In the genomic region with DNA sequence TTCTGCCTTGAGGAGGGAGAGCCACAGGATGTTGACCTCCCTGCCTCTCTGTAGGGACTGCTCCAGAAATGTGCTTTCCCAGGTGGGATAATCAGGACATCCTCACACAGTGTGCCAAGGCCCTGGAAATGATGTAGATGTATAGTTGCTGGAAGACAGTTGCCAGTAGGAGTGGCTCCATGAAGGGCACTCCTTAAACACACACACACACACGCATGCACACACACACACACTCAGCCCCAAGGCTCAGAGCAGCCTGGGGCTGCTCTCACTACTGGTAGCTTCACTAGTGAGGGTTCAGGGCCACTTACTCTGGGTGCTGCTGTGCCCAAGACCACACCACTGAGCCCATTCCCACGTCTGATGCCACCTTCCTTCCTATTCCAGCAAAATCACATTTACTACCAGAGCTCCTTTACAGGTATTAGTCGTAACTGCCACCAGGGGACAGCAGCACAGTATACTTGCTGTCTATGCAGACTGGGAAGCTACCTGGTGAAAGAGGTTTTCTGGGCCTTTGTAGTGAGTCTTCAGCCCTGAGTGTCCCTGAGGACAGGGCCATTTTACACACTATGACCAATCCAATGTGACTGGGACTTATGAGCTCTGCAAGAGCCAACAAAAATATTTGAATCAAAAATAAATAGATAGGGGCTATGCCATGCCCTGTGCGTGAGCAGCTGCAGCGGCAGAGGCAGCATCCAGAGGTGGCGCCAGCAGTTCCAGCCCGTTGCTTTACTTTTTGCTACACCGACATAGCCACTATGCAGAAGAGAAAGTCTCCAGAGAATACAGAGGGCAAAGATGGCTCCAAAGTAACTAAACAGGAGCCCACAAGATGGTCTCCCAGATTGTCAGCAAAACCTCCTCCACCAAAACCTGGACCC, we compare ENCODE assay signal across 10 cellular contexts. TPM values are rescaled to one million over a fixed set of nuclear protein-coding genes. Genes with fewer than 3 reads are reported as not detected.
DNase-seq lines count a peak whose midpoint lies in the region; ATAC-seq and TF ChIP-seq lines count a peak whose summit lies in the region.
"Had no signal": no experiment of that assay in that cellular context is flagged by ENCODE, and none has a peak within 500 bp of the region (broad histone marks: within the 10 kb centered on the region; RNA-seq: fewer than 3 reads in every experiment).

No MANE protein-coding gene starts in this region.

- peak; percentile 11 for DNase-seq in activated CD4-positive, alpha-beta memory T cell treated with anti-CD3 and anti-CD28 coated beads for 36 hours
- DNase-seq in activated CD4-positive, alpha-beta memory T cell treated with anti-CD3 and anti-CD28 coated beads, Interleukin-2, amount 10 ng/mL, durations not matched to agents 7 days and 5 days: no peak
- DNase-seq in NCI-H2171 treated with DMSO at 0.1 percent for 48 hours (lab: John Stamatoyannopoulos, UW) (peak; percentile 60), cardiac fibroblast (ENCODE audit: low read depth in 2 of 2) (peak; percentile 14 to 31)
- DNase-seq in activated naive CD8-positive, alpha-beta T cell treated with anti-CD3 and anti-CD28 coated beads for 36 hours: no peak
- DNase-seq: activated B cell treated with CpG ODN at 0.5 μM for 24 hours, posterior cingulate gyrus had no signal

- H3K36me3 Mint-ChIP-seq in activated CD4-positive, alpha-beta memory T cell treated with anti-CD3 and anti-CD28 coated beads for 36 hours: no peaks in the 10 kb centered on the region
- H3K36me3 Mint-ChIP-seq in activated CD4-positive, alpha-beta memory T cell treated with anti-CD3 and anti-CD28 coated beads, Interleukin-2, amount 10 ng/mL, durations not matched to agents 7 days and 5 days (ENCODE audit: low read depth): no peaks in the 10 kb centered on the region
- no peaks in the 10 kb centered on the region for H3K36me3 Mint-ChIP-seq in stimulated activated memory B cell treated with anti-CD40 and anti-IgM and Interleukin-4, amounts not matched to agents 10 μg/mL and 1 μg/mL and 100 μg/mL, for 72 hours
- no peaks in the 10 kb centered on the region for H3K36me3 Mint-ChIP-seq in activated naive CD8-positive, alpha-beta T cell treated with anti-CD3 and anti-CD28 coated beads for 36 hours

- H3K4me3 ChIP-seq in cardiac fibroblast (replicated peaks in 1 of 2; ENCODE audit: low read depth in 2 of 2, low read length in 2 of 2): no peak overlapping the region

- POLR2A ChIA-PET in activated CD4-positive, alpha-beta memory T cell treated with anti-CD3 and anti-CD28 coated beads for 36 hours (lab: Charles Lee): no interaction called here
- POLR2A ChIA-PET in activated CD4-positive, alpha-beta memory T cell treated with anti-CD3 and anti-CD28 coated beads, Interleukin-2, amount 10 ng/mL, durations not matched to agents 7 days and 5 days (lab: Charles Lee): interaction anchor here (1.0 kb wide), 1 partner anchor 59 kb away, joined by 3 read pairs; no protein-coding TSS in a partner anchor

- peak; percentile 47 for ATAC-seq in stimulated activated memory B cell treated with anti-CD40 and anti-IgM and Interleukin-4, amounts not matched to agents 10 μg/mL and 1 μg/mL and 100 μg/mL, for 72 hours
- ATAC-seq in HG03442 (IDR thresholded peaks at IDR 0.05; ENCODE audit: unreplicated experiment) (no peak), HG03460 (IDR thresholded peaks at IDR 0.05; ENCODE audit: unreplicated experiment) (no peak)

- peaks cover 18% of the 10 kb centered on the region for H3K4me1 Mint-ChIP-seq in activated CD4-positive, alpha-beta memory T cell treated with anti-CD3 and anti-CD28 coated beads for 36 hours (ENCODE audit: low read depth)
- H3K4me1 Mint-ChIP-seq in activated CD4-positive, alpha-beta memory T cell treated with anti-CD3 and anti-CD28 coated beads, Interleukin-2, amount 10 ng/mL, durations not matched to agents 7 days and 5 days: no peaks in the 10 kb centered on the region
- no peaks in the 10 kb centered on the region for H3K4me1 Mint-ChIP-seq in stimulated activated memory B cell treated with anti-CD40 and anti-IgM and Interleukin-4, amounts not matched to agents 10 μg/mL and 1 μg/mL and 100 μg/mL, for 72 hours
- peaks cover under 1% of the 10 kb centered on the region for H3K4me1 Mint-ChIP-seq in activated naive CD8-positive, alpha-beta T cell treated with anti-CD3 and anti-CD28 coated beads for 36 hours
- H3K4me1 Mint-ChIP-seq: activated B cell treated with CpG ODN at 0.5 μM for 24 hours had no signal

- CTCF ChIA-PET in activated CD4-positive, alpha-beta memory T cell treated with anti-CD3 and anti-CD28 coated beads for 36 hours (lab: Charles Lee): interaction anchor here (0.9 to 3.2 kb wide), 7 partner anchors 19 to 210 kb away, joined by 3 to 44 read pairs (median 4); no protein-coding TSS in a partner anchor
- CTCF ChIA-PET in activated CD4-positive, alpha-beta memory T cell treated with anti-CD3 and anti-CD28 coated beads, Interleukin-2, amount 10 ng/mL, durations not matched to agents 7 days and 5 days (lab: Charles Lee): interaction anchor here (0.7 to 1.7 kb wide), 5 partner anchors 10 to 60 kb away, joined by 3 to 29 read pairs (median 4); no protein-coding TSS in a partner anchor

- no peak overlapping the region for H3K4me3 Mint-ChIP-seq in activated CD4-positive, alpha-beta memory T cell treated with anti-CD3 and anti-CD28 coated beads for 36 hours
- H3K4me3 Mint-ChIP-seq in activated CD4-positive, alpha-beta memory T cell treated with anti-CD3 and anti-CD28 coated beads, Interleukin-2, amount 10 ng/mL, durations not matched to agents 7 days and 5 days: no peak overlapping the region
- no peak overlapping the region for H3K4me3 Mint-ChIP-seq in stimulated activated memory B cell treated with anti-CD40 and anti-IgM and Interleukin-4, amounts not matched to agents 10 μg/mL and 1 μg/mL and 100 μg/mL, for 72 hours
- no peak overlapping the region for H3K4me3 Mint-ChIP-seq in activated naive CD8-positive, alpha-beta T cell treated with anti-CD3 and anti-CD28 coated beads for 36 hours
- H3K4me3 Mint-ChIP-seq: activated B cell treated with CpG ODN at 0.5 μM for 24 hours had no signal

- H3K27me3 Mint-ChIP-seq in activated CD4-positive, alpha-beta memory T cell treated with anti-CD3 and anti-CD28 coated beads for 36 hours: peaks cover 3% of the 10 kb centered on the region
- peaks cover 2% of the 10 kb centered on the region for H3K27me3 Mint-ChIP-seq in activated CD4-positive, alpha-beta memory T cell treated with anti-CD3 and anti-CD28 coated beads, Interleukin-2, amount 10 ng/mL, durations not matched to agents 7 days and 5 days
- peaks cover 12% of the 10 kb centered on the region for H3K27me3 Mint-ChIP-seq in stimulated activated memory B cell treated with anti-CD40 and anti-IgM and Interleukin-4, amounts not matched to agents 10 μg/mL and 1 μg/mL and 100 μg/mL, for 72 hours
- peaks cover 22% of the 10 kb centered on the region for H3K27me3 Mint-ChIP-seq in activated naive CD8-positive, alpha-beta T cell treated with anti-CD3 and anti-CD28 coated beads for 36 hours

- intact Hi-C loops in activated CD4-positive, alpha-beta memory T cell treated with anti-CD3 and anti-CD28 coated beads for 36 hours (cut with micrococcal nuclease): loop anchor here (10.0 kb wide), 1 partner anchor 56 kb away; no protein-coding TSS in a partner anchor

- TF ChIP-seq CTCF in cardiac fibroblast (IDR thresholded peaks at IDR 0.05; ENCODE audit: low read depth, low read length): peak; percentile 33

- H3K9me3 Mint-ChIP-seq in activated CD4-positive, alpha-beta memory T cell treated with anti-CD3 and anti-CD28 coated beads for 36 hours: peaks cover 2% of the 10 kb centered on the region
- no peaks in the 10 kb centered on the region for H3K9me3 Mint-ChIP-seq in activated CD4-positive, alpha-beta memory T cell treated with anti-CD3 and anti-CD28 coated beads, Interleukin-2, amount 10 ng/mL, durations not matched to agents 7 days and 5 days
- H3K9me3 Mint-ChIP-seq in stimulated activated memory B cell treated with anti-CD40 and anti-IgM and Interleukin-4, amounts not matched to agents 10 μg/mL and 1 μg/mL and 100 μg/mL, for 72 hours: no peaks in the 10 kb centered on the region
- no peaks in the 10 kb centered on the region for H3K9me3 Mint-ChIP-seq in activated naive CD8-positive, alpha-beta T cell treated with anti-CD3 and anti-CD28 coated beads for 36 hours

- H3K27ac Mint-ChIP-seq in activated CD4-positive, alpha-beta memory T cell treated with anti-CD3 and anti-CD28 coated beads for 36 hours: no peak overlapping the region
- no peak overlapping the region for H3K27ac Mint-ChIP-seq in activated CD4-positive, alpha-beta memory T cell treated with anti-CD3 and anti-CD28 coated beads, Interleukin-2, amount 10 ng/mL, durations not matched to agents 7 days and 5 days
- H3K27ac Mint-ChIP-seq in stimulated activated memory B cell treated with anti-CD40 and anti-IgM and Interleukin-4, amounts not matched to agents 10 μg/mL and 1 μg/mL and 100 μg/mL, for 72 hours: no peak overlapping the region
- H3K27ac Mint-ChIP-seq in activated naive CD8-positive, alpha-beta T cell treated with anti-CD3 and anti-CD28 coated beads for 36 hours: no peak overlapping the region
- H3K27ac Mint-ChIP-seq: activated B cell treated with CpG ODN at 0.5 μM for 24 hours had no signal

RNA-seq across cellular contexts. Expression of a gene that starts 15.0 kb away (rescaled TPM):
- not detected for total RNA-seq in activated CD4-positive, alpha-beta memory T cell treated with anti-CD3 and anti-CD28 coated beads for 36 hours
- not detected for total RNA-seq in activated CD4-positive, alpha-beta memory T cell treated with anti-CD3 and anti-CD28 coated beads, Interleukin-2, amount 10 ng/mL, durations not matched to agents 7 days and 5 days
- not detected for total RNA-seq in activated naive CD8-positive, alpha-beta T cell treated with anti-CD3 and anti-CD28 coated beads for 36 hours
- total RNA-seq: activated B cell treated with CpG ODN at 0.5 μM for 24 hours had no signal

RNA-seq across cellular contexts. Expression of a gene that starts 39.2 kb away (rescaled TPM):
- total RNA-seq in activated CD4-positive, alpha-beta memory T cell treated with anti-CD3 and anti-CD28 coated beads for 36 hours: not detected
- total RNA-seq in activated CD4-positive, alpha-beta memory T cell treated with anti-CD3 and anti-CD28 coated beads, Interleukin-2, amount 10 ng/mL, durations not matched to agents 7 days and 5 days: under 1 TPM in 1 of 2 experiments, not detected in 1; 0.03 TPM
- total RNA-seq in activated naive CD8-positive, alpha-beta T cell treated with anti-CD3 and anti-CD28 coated beads for 36 hours: not detected
- total RNA-seq: activated B cell treated with CpG ODN at 0.5 μM for 24 hours had no signal

Comparison
In these comparisons a context has a peak if more than half of its experiments do, and no peak if none do; other contexts are left out.
1. DNase-seq: peak in activated CD4-positive, alpha-beta memory T cell treated with anti-CD3 and anti-CD28 coated beads for 36 hours (single experiment), NCI-H2171 treated with DMSO at 0.1 percent for 48 hours (single experiment) and cardiac fibroblast (2 of 2); none in activated CD4-positive, alpha-beta memory T cell treated with anti-CD3 and anti-CD28 coated beads, Interleukin-2, amount 10 ng/mL, durations not matched to agents 7 days and 5 days (single experiment) and activated naive CD8-positive, alpha-beta T cell treated with anti-CD3 and anti-CD28 coated beads for 36 hours (single experiment).